In genomic region chr18:48923746-48924580, GRCh38 we compare ENCODE assay signal across 8 cellular contexts. TPM values are rescaled to one million over a fixed set of nuclear protein-coding genes. Genes with fewer than 3 reads are reported as not detected.
DNase-seq lines count a peak whose midpoint lies in the region; ATAC-seq and TF ChIP-seq lines count a peak whose summit lies in the region.

No MANE protein-coding gene starts in this region.

- H3K27ac ChIP-seq in SK-N-SH (ENCODE audit: low read depth in 2 of 2, low read length in 1 of 2), result peak overlapping the region; percentile 85 to 91

- H3K4me3 ChIP-seq in SK-N-SH (ENCODE audit: low read depth in 2 of 2, low read length in 1 of 2), result no peak overlapping the region

- peaks cover 94% of the 10 kb centered on the region for H4K20me1 ChIP-seq in SK-N-SH (ENCODE audit: insufficient read depth)

- POLR2A ChIA-PET in SK-N-SH (lab: Yijun Ruan, JAX), result interaction anchor here (0.6 to 1.0 kb wide), 2 partner anchors 8 to 74 kb away, joined by 3 read pairs; no protein-coding TSS in a partner anchor

- ATAC-seq in GM19395 (IDR thresholded peaks at IDR 0.05; ENCODE audit: unreplicated experiment), result peak; percentile 53
- ATAC-seq in stimulated activated effector memory CD8-positive, alpha-beta T cell treated with anti-CD3 and anti-CD28 coated beads, Interleukin-12 subunit alpha, Interleukin-12 subunit beta, amount 100 ng/mL, for 72 hours, result peak; percentile 14

- TF ChIP-seq EP300 in SK-N-SH (IDR thresholded peaks at IDR 0.05; ENCODE audit: borderline replicate concordance in 1 of 2, low read depth in 1 of 2, low read length in 1 of 2), result peak in 1 of 2 experiments; percentile 48; a peak in 1 of 4 replicates

- CTCF ChIA-PET in SK-N-SH (lab: Yijun Ruan, JAX), result interaction anchor here (1.5 kb wide), 1 partner anchor 8 kb away, joined by 3 read pairs; no protein-coding TSS in a partner anchor

- no peaks in the 10 kb centered on the region for H3K27me3 ChIP-seq in SK-N-SH (ENCODE audit: insufficient read depth)

- peaks cover 74% of the 10 kb centered on the region for H3F3A ChIP-seq in SK-N-SH (replicated peaks; ENCODE audit: insufficient read depth)

- no peak for TF ChIP-seq CTCF in SK-N-SH (IDR thresholded peaks at IDR 0.05)

- peaks cover 71 to 76% of the 10 kb centered on the region in 2 experiments for H3K4me1 ChIP-seq in SK-N-SH (ENCODE audit: control insufficient read depth in 1 of 2, insufficient read depth in 2 of 2, low read depth in 1 of 2, low read length in 1 of 2)

- peaks cover 26 to 34% of the 10 kb centered on the region in 2 experiments for H3K36me3 ChIP-seq in SK-N-SH (replicated peaks in 1 of 2; ENCODE audit: control insufficient read depth in 1 of 2, insufficient read depth in 2 of 2, low read length in 1 of 2)

- H2AFZ ChIP-seq in SK-N-SH (ENCODE audit: low read depth), result no peak overlapping the region

- H3K4me3 Mint-ChIP-seq in stimulated activated effector memory CD8-positive, alpha-beta T cell treated with anti-CD3 and anti-CD28 coated beads, Interleukin-12 subunit alpha, Interleukin-12 subunit beta, amount 100 ng/mL, for 72 hours, result peak overlapping the region; percentile 78

- H3K79me2 ChIP-seq in SK-N-SH (ENCODE audit: insufficient read depth), result peaks cover 99% of the 10 kb centered on the region

- peaks cover 98% of the 10 kb centered on the region for H3K36me3 Mint-ChIP-seq in stimulated activated effector memory CD8-positive, alpha-beta T cell treated with anti-CD3 and anti-CD28 coated beads, Interleukin-12 subunit alpha, Interleukin-12 subunit beta, amount 100 ng/mL, for 72 hours

- no peak overlapping the region for H3K9ac ChIP-seq in SK-N-SH

- 63% methylated on average over 12 of the region's 14 CpGs for whole genome bisulfite sequencing in SK-N-SH (ENCODE audit: low lambda C conversion rate)

- no peak for DNase-seq in SK-N-SH
- DNase-seq in fibroblast of peridontal ligament (ENCODE audit: extremely low read depth), result peak; percentile 35
- DNase-seq in stimulated activated effector memory CD8-positive, alpha-beta T cell treated with anti-CD3 and anti-CD28 coated beads, Interleukin-12 subunit alpha, Interleukin-12 subunit beta, amount 100 ng/mL, for 72 hours (ENCODE audit: low spot score in 2 of 2), result no peak
- no peak for DNase-seq in NCI-H146 treated with DMSO at 0.1 percent for 48 hours (lab: John Stamatoyannopoulos, UW; ENCODE audit: unreplicated experiment)
- DNase-seq in cerebellar nuclear complex (lab: John Stamatoyannopoulos, UW), result no peak
- no peak for DNase-seq in AML-193 (lab: John Stamatoyannopoulos, UW)
- DNase-seq in GF-D8 (lab: John Stamatoyannopoulos, UW), result no peak

- H3K9me3 Mint-ChIP-seq in stimulated activated effector memory CD8-positive, alpha-beta T cell treated with anti-CD3 and anti-CD28 coated beads, Interleukin-12 subunit alpha, Interleukin-12 subunit beta, amount 100 ng/mL, for 72 hours, result no peaks in the 10 kb centered on the region

- H3K9me3 ChIP-seq in SK-N-SH, result no peaks in the 10 kb centered on the region

- peaks cover 92% of the 10 kb centered on the region for H3K4me1 Mint-ChIP-seq in stimulated activated effector memory CD8-positive, alpha-beta T cell treated with anti-CD3 and anti-CD28 coated beads, Interleukin-12 subunit alpha, Interleukin-12 subunit beta, amount 100 ng/mL, for 72 hours

- H3K4me2 ChIP-seq in SK-N-SH, result peak overlapping the region; percentile 78

- H3K27ac Mint-ChIP-seq in stimulated activated effector memory CD8-positive, alpha-beta T cell treated with anti-CD3 and anti-CD28 coated beads, Interleukin-12 subunit alpha, Interleukin-12 subunit beta, amount 100 ng/mL, for 72 hours, result peak overlapping the region; percentile 98

- no peak for TF ChIP-seq RAD21 in SK-N-SH (IDR thresholded peaks at IDR 0.05; ENCODE audit: low read length)

- H3K9me2 ChIP-seq in SK-N-SH, result no peaks in the 10 kb centered on the region

TF ChIP-seq in SK-N-SH, 30 proteins besides CTCF, POLR2A, EP300 and RAD21 (continues in another document):
- TF ChIP-seq ELF1 (IDR thresholded peaks at IDR 0.05) (no peak), FOSL2 (IDR thresholded peaks at IDR 0.05; ENCODE audit: borderline replicate concordance, low read depth) (peak; percentile 70), NRF1 (IDR thresholded peaks at IDR 0.05; ENCODE audit: low read depth, low read length) (no peak), GABPA (IDR thresholded peaks at IDR 0.05; ENCODE audit: low read depth) (no peak), FOXJ3 (CRISPR knock-in tag; IDR thresholded peaks at IDR 0.05) (no peak), IRF3 (IDR thresholded peaks at IDR 0.05; ENCODE audit: low read depth, low read length) (no peak), SMC3 (IDR thresholded peaks at IDR 0.05; ENCODE audit: low read depth, low read length) (no peak), ZBTB33 (IDR thresholded peaks at IDR 0.05; ENCODE audit: borderline replicate concordance, low read depth) (no peak), MAX (IDR thresholded peaks at IDR 0.05; ENCODE audit: low read depth) (no peak), TEAD4 (IDR thresholded peaks at IDR 0.05; ENCODE audit: borderline replicate concordance, insufficient read depth) (0 out of 2 replicates have a peak, but pooled peaks have one; percentile 28), USF2 (IDR thresholded peaks at IDR 0.05; ENCODE audit: borderline replicate concordance, low read depth, low read length) (no peak), YY1 (IDR thresholded peaks at IDR 0.05; ENCODE audit: low read depth) (no peak), RFX5 (IDR thresholded peaks at IDR 0.05; ENCODE audit: low read length) (no peak), USF1 (IDR thresholded peaks at IDR 0.05; ENCODE audit: borderline replicate concordance, low read depth) (no peak), FOXM1 (IDR thresholded peaks at IDR 0.05; ENCODE audit: low read depth) (no peak), CHD2 (IDR thresholded peaks at IDR 0.05; ENCODE audit: low read length, partially characterized antibody) (no peak), RXRA (IDR thresholded peaks at IDR 0.05; ENCODE audit: borderline replicate concordance, low read depth) (no peak), GATA2 (CRISPR knock-in tag; IDR thresholded peaks at IDR 0.05) (no peak), JUND (IDR thresholded peaks at IDR 0.05) (peak; percentile 39), MXI1 (IDR thresholded peaks at IDR 0.05; ENCODE audit: low read depth, low read length) (no peak), POLR2AphosphoS5 (IDR thresholded peaks at IDR 0.05; ENCODE audit: low read depth, low read length) (peak; percentile 28; the same call in 1 of the 2 replicates), MEF2A (IDR thresholded peaks at IDR 0.05; ENCODE audit: borderline replicate concordance, low read depth) (no peak)

RNA-seq across cellular contexts. Expression of gene SMAD7, which starts 26.8 kb away (rescaled TPM):
- polyA plus RNA-seq in SK-N-SH (2012; rRNA removed), result 19.1 and 20.0 TPM in 2 replicates
- 11.3 and 14.5 TPM in 2 replicates for polyA plus RNA-seq in SK-N-SH (2012; cell fraction: cytosol; rRNA removed)
- 15.2 and 26.8 TPM in 2 replicates for polyA plus RNA-seq in SK-N-SH (2012; cell fraction: nucleus; rRNA removed)
